Comparison of ENCODE assay signal across 15 cellular contexts in the genomic region with DNA sequence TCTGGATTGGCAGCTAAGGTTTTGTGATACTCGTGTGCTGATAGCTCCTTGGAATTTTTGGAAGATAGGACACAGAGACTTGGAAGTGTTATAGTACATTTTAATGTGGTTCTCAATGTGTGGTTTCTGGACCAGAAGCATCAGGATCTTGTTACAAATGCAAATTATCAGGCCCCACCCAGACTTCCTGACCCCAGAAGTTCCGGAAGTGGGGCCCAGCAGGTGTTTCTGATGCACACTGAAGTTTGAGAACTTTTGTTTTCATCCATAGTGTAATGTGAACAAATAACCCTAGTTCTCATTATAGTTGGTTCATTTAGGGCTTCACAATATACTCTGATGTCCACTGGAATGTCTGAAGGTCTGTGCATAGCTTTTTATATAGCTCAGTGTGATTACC. TPM values are rescaled to one million over a fixed set of nuclear protein-coding genes. Genes with fewer than 3 reads are reported as not detected.
DNase-seq lines count a peak whose midpoint lies in the region; ATAC-seq and TF ChIP-seq lines count a peak whose summit lies in the region.
"Had no signal": no experiment of that assay in that cellular context is flagged by ENCODE, and none has a peak within 500 bp of the region (broad histone marks: within the 10 kb centered on the region; RNA-seq: fewer than 3 reads in every experiment).

No MANE protein-coding gene starts in this region.

- H3K27me3 ChIP-seq in SU-DHL-6 (ENCODE audit: low read length) (no peaks in the 10 kb centered on the region), spleen (replicated peaks in 1 of 7) (no peaks in the 10 kb centered on the region)
- H3K27me3 ChIP-seq: gastroesophageal sphincter, tibial nerve had no signal

- H3K4me2 ChIP-seq in SU-DHL-6 (ENCODE audit: low read depth, low read length, poor library complexity, severe bottlenecking): peak overlapping the region; percentile 52

- 18 to 42% (median 25%) methylated on average over 2 of the region's 2 CpGs; no CpG with 5 or more reads in 1 of the 5 donors for WGBS in spleen, 5 donors

- H3K9me3 ChIP-seq in SU-DHL-6 (ENCODE audit: insufficient read depth, low read length) (no peaks in the 10 kb centered on the region), spleen (no peaks in the 10 kb centered on the region)
- H3K9me3 ChIP-seq: gastroesophageal sphincter, tibial nerve had no signal

- peak overlapping the region; percentile 25; the same call in 1 of the 2 replicates for H3K9ac ChIP-seq in SU-DHL-6 (ENCODE audit: low read length)

- H3K27ac ChIP-seq in SU-DHL-6 (ENCODE audit: low read depth, low read length) (peak overlapping the region; percentile 60), spleen (peak overlapping the region in 4 of 8 donors; percentile 51 to 77 (median 58))
- H3K27ac ChIP-seq: gastroesophageal sphincter, HL-60, tibial nerve had no signal

- peaks cover 0 to 3% (median 0%) of the 10 kb centered on the region in 6 donors for H3K4me1 ChIP-seq in spleen
- H3K4me1 ChIP-seq: gastroesophageal sphincter, tibial nerve had no signal

- peak overlapping the region in 1 of 2 donors; percentile 59 for H3K27ac Mint-ChIP-seq in activated naive CD4-positive, alpha-beta T cell treated with anti-CD3 and anti-CD28 coated beads, Interleukin-2, amount 50 U/mL, for 72 hours

- H3F3A ChIP-seq in SU-DHL-6 (ENCODE audit: insufficient read depth): no peaks in the 10 kb centered on the region

- no peaks in the 10 kb centered on the region for H3K36me3 Mint-ChIP-seq in activated naive CD4-positive, alpha-beta T cell treated with anti-CD3 and anti-CD28 coated beads, Interleukin-2, amount 50 U/mL, for 72 hours

- H3K4me3 ChIP-seq in SU-DHL-6 (ENCODE audit: insufficient read depth, low read length, poor library complexity, severe bottlenecking) (no peak overlapping the region), spleen (no peak overlapping the region)
- H3K4me3 ChIP-seq: gastroesophageal sphincter, lung, tibial nerve had no signal

- H3K9me2 ChIP-seq in SU-DHL-6 (replicated peaks; ENCODE audit: insufficient read depth, low read length): no peaks in the 10 kb centered on the region

- peak; percentile 2 for DNase-seq in activated naive CD4-positive, alpha-beta T cell treated with Interleukin-2 at 50 U/mL for 16 hours
- DNase-seq in activated naive CD4-positive, alpha-beta T cell treated with anti-CD3 and anti-CD28 coated beads, Interleukin-2, amount 50 U/mL, for 72 hours (ENCODE audit: low spot score in 2 of 2): no peak
- DNase-seq in spleen (peak; percentile 77), NCI-H1105 treated with DMSO at 0.1 percent for 48 hours (lab: John Stamatoyannopoulos, UW) (no peak), globus pallidus (ENCODE audit: low spot score) (no peak)
- DNase-seq: NCI-H1105 had no signal

- H3K9me3 Mint-ChIP-seq in activated naive CD4-positive, alpha-beta T cell treated with anti-CD3 and anti-CD28 coated beads, Interleukin-2, amount 50 U/mL, for 72 hours: no peaks in the 10 kb centered on the region

- ATAC-seq in activated naive CD4-positive, alpha-beta T cell treated with anti-CD3 and anti-CD28 coated beads, Interleukin-2, amount 50 U/mL, for 72 hours: no peak
- ATAC-seq in HG02678 (IDR thresholded peaks at IDR 0.05; ENCODE audit: unreplicated experiment) (peak; percentile 78), GM18520 (IDR thresholded peaks at IDR 0.05; ENCODE audit: unreplicated experiment) (no peak)
- ATAC-seq: gastroesophageal sphincter had no signal

- H3K36me3 ChIP-seq in SU-DHL-6 (ENCODE audit: low read length) (no peaks in the 10 kb centered on the region), spleen (no peaks in the 10 kb centered on the region)
- H3K36me3 ChIP-seq: gastroesophageal sphincter, tibial nerve had no signal

- H4K20me1 ChIP-seq in SU-DHL-6 (ENCODE audit: low read depth, low read length): no peaks in the 10 kb centered on the region

- intact Hi-C loops in spleen (cut with DNase I; ENCODE audit: low total_unique reads): no loop called here

- H2AFZ ChIP-seq in SU-DHL-6 (ENCODE audit: low read depth, low read length, severe bottlenecking): peak overlapping the region; percentile 61

- TF ChIP-seq POLR2A in spleen (IDR thresholded peaks at IDR 0.05): no peak

- no peaks in the 10 kb centered on the region for H3K79me2 ChIP-seq in SU-DHL-6 (ENCODE audit: insufficient read depth, low read length)

- TF ChIP-seq CTCF in SU-DHL-6 (IDR thresholded peaks at IDR 0.05; ENCODE audit: insufficient read depth, low read length, poor library complexity, severe bottlenecking): no peak
- TF ChIP-seq CTCF in spleen (IDR thresholded peaks at IDR 0.05 in 8 of 11, conservative IDR thresholded peaks at IDR 0.05 in 3 of 11): no peak

RNA-seq across cellular contexts. Expression of a gene that starts 49.6 kb away (rescaled TPM):
- 10 to 100 TPM; 35.3 to 44.0 TPM for total RNA-seq in activated naive CD4-positive, alpha-beta T cell treated with anti-CD3 and anti-CD28 coated beads, Interleukin-2, amount 50 U/mL, for 72 hours
- total RNA-seq in spleen: 10 to 100 TPM; 77.2 to 99.3 (median 94.5) TPM
- polyA plus RNA-seq in spleen: 10 to 100 TPM; 13.6 to 24.2 (median 23.3) TPM

RNA-seq across cellular contexts. Expression of a gene that starts 57.6 kb away (rescaled TPM):
- total RNA-seq in activated naive CD4-positive, alpha-beta T cell treated with anti-CD3 and anti-CD28 coated beads, Interleukin-2, amount 50 U/mL, for 72 hours: not detected
- not detected for total RNA-seq in spleen
- polyA plus RNA-seq in spleen: not detected
- total RNA-seq: G401, gastroesophageal sphincter, lung, tibial nerve had no signal
- polyA plus RNA-seq: AG04450, lung had no signal

Comparison
In these comparisons a context has a peak if more than half of its experiments do, and no peak if none do; other contexts are left out.
1. DNase-seq: peak in activated naive CD4-positive, alpha-beta T cell treated with Interleukin-2 at 50 U/mL for 16 hours (single experiment) and spleen (single experiment); none in activated naive CD4-positive, alpha-beta T cell treated with anti-CD3 and anti-CD28 coated beads, Interleukin-2, amount 50 U/mL, for 72 hours (0 of 2), NCI-H1105 treated with DMSO at 0.1 percent for 48 hours (single experiment) and globus pallidus (single experiment).